In the genomic region with DNA sequence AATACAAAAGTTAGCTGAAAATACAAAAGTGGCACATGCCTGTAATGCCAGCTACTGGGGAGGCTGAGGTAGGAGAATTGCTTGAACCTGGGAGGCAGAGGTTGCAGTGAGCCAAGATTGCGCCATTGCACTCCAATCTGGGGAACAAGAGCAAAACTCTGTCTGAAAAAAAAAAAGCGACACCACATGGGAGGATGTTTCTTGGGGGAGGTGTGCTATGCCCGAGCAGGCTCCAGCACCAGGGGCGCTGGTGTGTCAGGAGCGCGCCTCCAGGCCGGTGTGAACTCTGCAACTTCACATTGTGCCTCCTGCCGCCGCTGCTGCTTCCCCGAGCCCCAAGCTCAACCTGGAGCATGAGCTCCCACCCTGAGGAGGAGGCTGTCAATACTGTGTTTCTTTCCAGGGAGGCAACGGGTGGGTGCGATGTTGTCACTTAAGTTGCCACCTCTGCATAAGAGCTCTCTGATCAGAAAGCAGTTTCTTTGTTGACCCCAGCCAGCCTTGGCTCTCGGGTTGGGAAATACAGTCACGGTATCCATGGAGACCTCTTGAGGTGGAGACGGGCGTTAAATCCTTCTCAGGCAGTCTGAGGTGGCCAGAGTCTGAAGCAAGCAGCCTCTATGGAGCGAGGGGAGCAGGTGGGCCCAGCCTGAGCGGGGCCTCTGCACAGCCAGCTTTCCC, we compare ENCODE assay signal across 12 cellular contexts. TPM values are rescaled to one million over a fixed set of nuclear protein-coding genes. Genes with fewer than 3 reads are reported as not detected.
DNase-seq lines count a peak whose midpoint lies in the region; ATAC-seq and TF ChIP-seq lines count a peak whose summit lies in the region.
"Had no signal": no experiment of that assay in that cellular context is flagged by ENCODE, and none has a peak within 500 bp of the region (broad histone marks: within the 10 kb centered on the region; RNA-seq: fewer than 3 reads in every experiment).

No MANE protein-coding gene starts in this region.

- H3K27ac Mint-ChIP-seq in T-helper 17 cell: peak overlapping the region; percentile 75
- H3K27ac Mint-ChIP-seq: HFFc6 had no signal

- no peaks in the 10 kb centered on the region for H3K4me1 ChIP-seq in foreskin keratinocyte

- no peak overlapping the region for H3K4me3 Mint-ChIP-seq in T-helper 17 cell
- H3K4me3 Mint-ChIP-seq: HFFc6 had no signal

- peak; percentile 47 for TF ChIP-seq CTCF in foreskin keratinocyte (conservative IDR thresholded peaks at IDR 0.05)

- no peaks in the 10 kb centered on the region for H3K27me3 ChIP-seq in foreskin keratinocyte

- H3K27me3 Mint-ChIP-seq in T-helper 17 cell: no peaks in the 10 kb centered on the region

- H3K4me1 Mint-ChIP-seq in T-helper 17 cell: peaks cover 12% of the 10 kb centered on the region

- peak; percentile 61 for DNase-seq in DMS 273 (lab: John Stamatoyannopoulos, UW; ENCODE audit: unreplicated experiment)
- no peak for DNase-seq in DMS 273 treated with DMSO at 0.1 percent for 48 hours (lab: John Stamatoyannopoulos, UW)
- DNase-seq in T-helper 17 cell: no peak
- DNase-seq in foreskin keratinocyte: no peak
- peak; percentile 47 for DNase-seq in pulmonary artery endothelial cell (ENCODE audit: low read depth, low spot score)
- DNase-seq in NCI-H146 (lab: John Stamatoyannopoulos, UW): no peak
- no peak for DNase-seq in AG08395 (ENCODE audit: low spot score)
- DNase-seq: HFFc6, KG1, left ventricle myocardium inferior had no signal

- ATAC-seq in T-helper 17 cell (no peak), foreskin keratinocyte (peak; percentile 25), GM18861 (IDR thresholded peaks at IDR 0.05; ENCODE audit: unreplicated experiment) (no peak)

- no peak overlapping the region for H3K27ac ChIP-seq in foreskin keratinocyte
- H3K27ac ChIP-seq: 22Rv1 had no signal

- H3K9me3 ChIP-seq in T-helper 17 cell (ENCODE audit: control insufficient read depth, low read length, poor library complexity, severe bottlenecking): no peaks in the 10 kb centered on the region
- H3K9me3 ChIP-seq: left ventricle myocardium inferior had no signal

- no peaks in the 10 kb centered on the region for H3K36me3 Mint-ChIP-seq in T-helper 17 cell (ENCODE audit: low read depth)

RNA-seq across cellular contexts. Expression of gene DEGS2, which starts 18.9 kb away (rescaled TPM):
- total RNA-seq in T-helper 17 cell: under 1 TPM in 1 of 2 donors, not detected in 1; 0.30 TPM
- 0.07 TPM in 1 of 2 replicates, not detected in the other for total RNA-seq in foreskin keratinocyte
- polyA plus RNA-seq in foreskin keratinocyte: 0.04 and 0.14 TPM in 2 replicates
- total RNA-seq in pulmonary artery endothelial cell: 0.04 and 1.1 TPM in 2 replicates
- total RNA-seq: HFFc6, left ventricle myocardium inferior had no signal

Comparison
In these comparisons a context has a peak if more than half of its experiments do, and no peak if none do; other contexts are left out.
1. DNase-seq: peak in DMS 273 (single experiment) and pulmonary artery endothelial cell (single experiment); none in DMS 273 treated with DMSO at 0.1 percent for 48 hours (single experiment), T-helper 17 cell (0 of 3), foreskin keratinocyte (0 of 2), NCI-H146 (single experiment) and AG08395 (single experiment).